Comparison of ENCODE assay signal across 11 cellular contexts in the genomic region with DNA sequence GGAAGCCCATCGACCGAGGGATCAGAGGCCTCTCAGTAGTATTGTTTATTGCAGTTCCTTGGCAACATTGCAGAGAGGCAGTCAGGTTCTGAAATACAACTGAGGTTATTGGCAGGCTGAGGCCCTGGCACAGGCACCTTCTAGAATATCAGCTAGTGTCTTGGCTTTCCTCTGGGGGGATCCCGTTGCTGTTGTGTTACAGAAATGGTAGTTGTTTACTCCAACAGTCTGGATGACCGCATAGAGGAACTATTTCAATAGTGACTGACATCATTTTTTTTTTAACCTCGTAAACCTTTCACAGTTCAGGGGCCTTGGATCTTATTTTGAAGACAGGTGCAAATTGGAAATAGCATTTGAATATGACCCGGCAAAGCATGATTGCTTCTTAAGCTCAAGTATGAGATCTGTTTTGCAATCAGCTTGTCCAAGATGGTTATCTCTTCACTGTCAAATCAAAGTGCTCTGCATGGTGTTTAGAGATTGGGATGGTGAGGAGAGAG.
DNase-seq lines count a peak whose midpoint lies in the region; ATAC-seq and TF ChIP-seq lines count a peak whose summit lies in the region.
"Had no signal": no experiment of that assay in that cellular context is flagged by ENCODE, and none has a peak within 500 bp of the region (broad histone marks: within the 10 kb centered on the region; RNA-seq: fewer than 3 reads in every experiment).

No MANE protein-coding gene starts in this region.

- H3K79me2 ChIP-seq in PC-3 (ENCODE audit: low read length), result no peaks in the 10 kb centered on the region

- intact Hi-C loops in CD4-positive, alpha-beta T cell (cut with DNase I, micrococcal nuclease), result no loop called here
- intact Hi-C loops in left ventricle myocardium superior (cut with micrococcal nuclease), result no loop called here
- intact Hi-C loops in PC-3 (cut with micrococcal nuclease), result no loop called here
- intact Hi-C loops in right lobe of liver (cut with DNase I), result no loop called here

- no peak overlapping the region for H2AFZ ChIP-seq in PC-3 (ENCODE audit: low read length)

- H3K4me3 ChIP-seq in PC-3 (ENCODE audit: low read length) (no peak overlapping the region), right lobe of liver (no peak overlapping the region)

- peak overlapping the region; percentile 33 for H3K27ac Mint-ChIP-seq in CD4-positive, alpha-beta T cell
- H3K27ac Mint-ChIP-seq: activated naive CD8-positive, alpha-beta T cell treated with anti-CD3 and anti-CD28 coated beads, Interleukin-2, amount 10 ng/mL, durations not matched to agents 7 days and 5 days had no signal

- no peak for TF ChIP-seq POLR2A in right lobe of liver (IDR thresholded peaks at IDR 0.05)

- H3F3A ChIP-seq in PC-3 (ENCODE audit: low read length, unreplicated experiment), result no peaks in the 10 kb centered on the region

- no TSS peak for BruUV-seq in PC-3 (replicated peaks; lab: Mats Ljungman, UMichigan)

- H3K27me3 ChIP-seq in CD4-positive, alpha-beta T cell (ENCODE audit: control insufficient read depth, insufficient read depth, low read length), result no peaks in the 10 kb centered on the region
- H3K27me3 ChIP-seq in PC-3 (ENCODE audit: low read length) (no peaks in the 10 kb centered on the region), right lobe of liver (no peaks in the 10 kb centered on the region)

- no peak for DNase-seq in CD4-positive, alpha-beta T cell
- DNase-seq in amniotic epithelial cell (ENCODE audit: low read depth) (peak; percentile 71), left ventricle myocardium superior (peak; percentile 75), pons (ENCODE audit: low spot score) (peak; percentile 63), PC-3 (no peak), HK-2 (ENCODE audit: unreplicated experiment) (no peak), right lobe of liver (no peak)
- no peak for DNase-seq in stimulated activated CD8-positive, alpha-beta memory T cell treated with anti-CD3 and anti-CD28 coated beads, Interleukin-4, amount 100 ng/mL, for 48 hours
- DNase-seq: activated CD4-positive, alpha-beta T cell treated with anti-CD3 and anti-CD28 coated beads, Interleukin-2, amount 50 U/mL, for 4 hours; activated naive CD8-positive, alpha-beta T cell treated with anti-CD3 and anti-CD28 coated beads, Interleukin-2, amount 10 ng/mL, durations not matched to agents 7 days and 5 days had no signal

- no peak overlapping the region for H3K9ac ChIP-seq in PC-3 (ENCODE audit: low read length)

- H3K4me3 Mint-ChIP-seq in CD4-positive, alpha-beta T cell, result no peak overlapping the region
- H3K4me3 Mint-ChIP-seq: activated naive CD8-positive, alpha-beta T cell treated with anti-CD3 and anti-CD28 coated beads, Interleukin-2, amount 10 ng/mL, durations not matched to agents 7 days and 5 days had no signal

- POLR2A ChIA-PET in CD4-positive, alpha-beta T cell (lab: Charles Lee), result no interaction called here
- POLR2A ChIA-PET in PC-3 (lab: Charles Lee; ENCODE audit: unreplicated experiment), result no interaction called here

- no peak for TF ChIP-seq CTCF in CD4-positive, alpha-beta T cell (IDR thresholded peaks at IDR 0.05)
- TF ChIP-seq CTCF in PC-3 (conservative IDR thresholded peaks at IDR 0.05; ENCODE audit: low read depth, low read length) (no peak), right lobe of liver (IDR thresholded peaks at IDR 0.05) (no peak)

- 48% methylated on average over 6 of the region's 6 CpGs for WGBS in right lobe of liver (ENCODE audit: insufficient coverage, low coverage, low lambda C conversion rate, missing lambda C conversion rate)

- H3K9me2 ChIP-seq in PC-3 (replicated peaks; ENCODE audit: low read length), result no peaks in the 10 kb centered on the region

- H3K4me1 ChIP-seq in PC-3 (ENCODE audit: insufficient read depth, low read length) (peaks cover 11% of the 10 kb centered on the region), right lobe of liver (no peaks in the 10 kb centered on the region)

- CTCF ChIA-PET in CD4-positive, alpha-beta T cell (lab: Charles Lee), result no interaction called here
- CTCF ChIA-PET in PC-3 (lab: Charles Lee), result no interaction called here

- no peaks in the 10 kb centered on the region for H3K9me3 Mint-ChIP-seq in CD4-positive, alpha-beta T cell
- H3K9me3 Mint-ChIP-seq: activated naive CD8-positive, alpha-beta T cell treated with anti-CD3 and anti-CD28 coated beads, Interleukin-2, amount 10 ng/mL, durations not matched to agents 7 days and 5 days had no signal

- H3K4me2 ChIP-seq in PC-3 (ENCODE audit: low read length), result no peak overlapping the region

- H3K36me3 Mint-ChIP-seq in CD4-positive, alpha-beta T cell (ENCODE audit: low read depth), result peaks cover 83% of the 10 kb centered on the region

- H3K4me1 Mint-ChIP-seq in CD4-positive, alpha-beta T cell (ENCODE audit: low read depth), result no peaks in the 10 kb centered on the region
- H3K4me1 Mint-ChIP-seq: activated naive CD8-positive, alpha-beta T cell treated with anti-CD3 and anti-CD28 coated beads, Interleukin-2, amount 10 ng/mL, durations not matched to agents 7 days and 5 days had no signal

- H3K27ac ChIP-seq in CD4-positive, alpha-beta T cell (ENCODE audit: low read depth, low read length), result no peak overlapping the region
- H3K27ac ChIP-seq in PC-3 (ENCODE audit: low read length) (no peak overlapping the region), right lobe of liver (no peak overlapping the region)
- H3K27ac ChIP-seq: epithelial cell of prostate had no signal

- no peaks in the 10 kb centered on the region for H3K9me3 ChIP-seq in CD4-positive, alpha-beta T cell (ENCODE audit: control insufficient read depth, low read length)
- H3K9me3 ChIP-seq in PC-3 (ENCODE audit: low read length) (no peaks in the 10 kb centered on the region), right lobe of liver (no peaks in the 10 kb centered on the region)

- H3K36me3 ChIP-seq in PC-3 (ENCODE audit: low read depth, low read length), result no peaks in the 10 kb centered on the region
- no peaks in the 10 kb centered on the region for H3K36me3 ChIP-seq in right lobe of liver

- H3K27me3 Mint-ChIP-seq in CD4-positive, alpha-beta T cell, result no peaks in the 10 kb centered on the region
- H3K27me3 Mint-ChIP-seq: activated naive CD8-positive, alpha-beta T cell treated with anti-CD3 and anti-CD28 coated beads, Interleukin-2, amount 10 ng/mL, durations not matched to agents 7 days and 5 days had no signal

- ATAC-seq in CD4-positive, alpha-beta T cell (ENCODE audit: poor library complexity), result no peak
- ATAC-seq in left ventricle myocardium superior (peak; percentile 89), PC-3 (no peak), right lobe of liver (no peak)

- no peaks in the 10 kb centered on the region for H4K20me1 ChIP-seq in PC-3 (ENCODE audit: low read length)

Comparison
In these comparisons a context has a peak if more than half of its experiments do, and no peak if none do; other contexts are left out.
1. DNase-seq: peak in amniotic epithelial cell (single experiment), left ventricle myocardium superior (single experiment) and pons (single experiment); none in CD4-positive, alpha-beta T cell (0 of 10), stimulated activated CD8-positive, alpha-beta memory T cell treated with anti-CD3 and anti-CD28 coated beads, Interleukin-4, amount 100 ng/mL, for 48 hours (single experiment), PC-3 (single experiment), HK-2 (single experiment) and right lobe of liver (0 of 3).